ENCODE assay signal across 14 cellular contexts in the genomic region with DNA sequence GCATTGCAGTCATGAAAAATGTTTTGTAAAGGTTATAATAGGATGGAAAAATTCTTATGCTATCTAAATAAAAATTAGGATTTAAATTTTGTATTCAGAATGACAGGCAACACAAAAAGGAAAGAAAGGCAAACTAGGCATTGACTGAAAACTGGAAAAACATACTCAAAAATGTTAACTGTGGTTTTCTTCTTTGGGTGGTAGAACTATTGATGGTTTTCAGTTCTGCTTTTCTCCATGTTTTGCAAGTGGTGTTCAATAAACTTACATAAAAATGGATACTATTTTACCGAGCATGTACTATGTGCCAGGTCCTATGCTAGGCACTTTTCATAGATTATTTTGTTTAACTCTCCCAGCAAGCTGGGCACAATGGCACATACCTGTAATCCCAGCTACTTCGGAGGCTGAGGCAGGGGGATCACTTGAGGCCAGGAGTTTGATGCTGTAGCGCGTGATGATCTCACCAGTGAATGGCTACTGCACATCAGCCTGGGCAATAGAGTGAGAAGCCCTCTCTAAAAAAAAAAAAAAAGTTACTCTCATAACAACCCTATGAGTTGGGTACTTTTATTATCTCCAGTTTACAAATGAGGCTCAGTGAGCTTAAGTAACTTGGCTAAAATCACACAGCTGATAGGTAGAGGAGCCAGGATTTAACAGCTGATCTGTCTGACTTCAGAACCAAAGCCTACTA. TPM values are rescaled to one million over a fixed set of nuclear protein-coding genes. Genes with fewer than 3 reads are reported as not detected.
A peak's percentile ranks its signal among the peaks of the same experiment; 100 is the strongest.
DNase-seq lines count a peak whose midpoint lies in the region; ATAC-seq, FAIRE-seq and TF ChIP-seq lines count a peak whose summit lies in the region.
"Had no signal": no experiment of that assay in that cellular context is flagged by ENCODE, and none has a peak within 500 bp of the region (broad histone marks: within the 10 kb centered on the region; RNA-seq: fewer than 3 reads in every experiment).

No MANE protein-coding gene starts in this region.

- no peaks in the 10 kb centered on the region for H3K9me3 ChIP-seq in GM12878 (replicated peaks; ENCODE audit: control insufficient read depth, insufficient read depth, low read length)
- H3K9me3 ChIP-seq: right lobe of liver had no signal

- CTCF ChIA-PET in GM12878 (lab: Yijun Ruan, JAX): interaction anchor here (0.6 to 3.9 kb wide), 3 partner anchors 15 to 140 kb away, joined by 3 to 22 read pairs (median 3); no protein-coding TSS in a partner anchor

- no peaks in the 10 kb centered on the region for H3K27me3 ChIP-seq in GM12878 (replicated peaks in 1 of 2; ENCODE audit: control insufficient read depth in 2 of 2, insufficient read depth in 2 of 2, low read length in 1 of 2)
- H3K27me3 ChIP-seq: right lobe of liver had no signal

- H3K9ac ChIP-seq in GM12878 (ENCODE audit: control insufficient read depth, insufficient read depth, low read length): no peak overlapping the region

- RAD21 ChIA-PET in GM12878 (lab: Charles Lee; ENCODE audit: unreplicated experiment): interaction anchor here (0.7 to 1.1 kb wide), 3 partner anchors 24 to 276 kb away, joined by 3 read pairs; no protein-coding TSS in a partner anchor

- no peaks in the 10 kb centered on the region for H4K20me1 ChIP-seq in GM12878 (ENCODE audit: control insufficient read depth, insufficient read depth)

- POLR2A ChIA-PET in GM12878 (lab: Charles Lee): no interaction called here

- TF ChIP-seq CTCF in GM12878 (IDR thresholded peaks at IDR 0.05 in 2 of 3, conservative IDR thresholded peaks at IDR 0.05 in 1 of 3; ENCODE audit: control insufficient read depth in 2 of 3, extremely low read depth in 1 of 3, insufficient read depth in 1 of 3, low read depth in 3 of 3, low read length in 3 of 3): no peak

- in situ Hi-C loops in GM12878 (cut with MboI) (no loop called here), ACHN (cut with HindIII; ENCODE audit: low pct_ligation_motif_present, low pct_unique_long_range_greater_than_20kb, low sequenced_read_pairs) (no loop called here)

- TF ChIP-seq EP300 in GM12878 (IDR thresholded peaks at IDR 0.05; ENCODE audit: borderline replicate concordance in 1 of 2, control insufficient read depth in 1 of 2, low read depth in 2 of 2, low read length in 2 of 2): peak; percentile 29 to 77; a peak in 2 of 4 replicates

- intact Hi-C loops in GM12878 (cut with micrococcal nuclease; ENCODE audit: unreplicated experiment): no loop called here

- no peak overlapping the region for H3K27ac ChIP-seq in GM12878 (ENCODE audit: control insufficient read depth, insufficient read depth)

- WGBS in GM12878 (ENCODE audit: insufficient coverage, insufficient replicate concordance, low lambda C conversion rate, missing lambda C conversion rate): 2% methylated on average over 4 of the region's 4 CpGs

- DNase-seq in GM12878 (ENCODE audit: low read depth, low spot score) (peak; percentile 65), NCI-H1436 treated with DMSO at 0.1 percent for 48 hours (lab: John Stamatoyannopoulos, UW) (no peak), NCI-H1436 (lab: John Stamatoyannopoulos, UW) (no peak), ACHN (no peak)
- DNase-seq in stimulated activated CD4-positive, alpha-beta T cell treated with anti-CD3 and anti-CD28 coated beads, Interleukin-12 subunit alpha, Interleukin-12 subunit beta, amount 100 ng/mL, for 4 hours: no peak
- DNase-seq: activated CD4-positive, alpha-beta T cell treated with anti-CD3 and anti-CD28 coated beads, Interleukin-2, amount 50 U/mL, for 4 hours; activated naive CD8-positive, alpha-beta T cell treated with anti-CD3 and anti-CD28 coated beads, Interleukin-2, amount 10 ng/mL, durations not matched to agents 7 days and 5 days; dermis blood vessel endothelial cell; NCI-H446; right lobe of liver had no signal

- SMC1A ChIA-PET in GM12878 (lab: Charles Lee; ENCODE audit: uncharacterized antibody, unreplicated experiment): interaction anchor here (2.0 kb wide), 1 partner anchor 49 kb away, joined by 7 read pairs; no protein-coding TSS in a partner anchor

- peak overlapping the region; percentile 72 for H3K4me2 ChIP-seq in GM12878 (ENCODE audit: control insufficient read depth, insufficient read depth)

- TF ChIP-seq RAD21 in GM12878 (IDR thresholded peaks at IDR 0.05; ENCODE audit: insufficient read depth, low read depth, low read length): no peak

- peak overlapping the region; percentile 33 for H3K4me3 ChIP-seq in GM12878
- H3K4me3 ChIP-seq: right lobe of liver had no signal

- BruUV-seq in GM12878 (replicated peaks; lab: Mats Ljungman, UMichigan): no TSS peak

- TF ChIP-seq POLR2A in GM12878 (IDR thresholded peaks at IDR 0.05; ENCODE audit: low read depth, low read length): no peak

- peaks cover 24% of the 10 kb centered on the region for H3K4me1 ChIP-seq in GM12878 (ENCODE audit: control insufficient read depth, insufficient read depth, low read length)

- FAIRE-seq in GM12878 (lab: Jason Lieb, UNC): peak; percentile 81
- FAIRE-seq: D721Med had no signal

- no peaks in the 10 kb centered on the region for H3K79me2 ChIP-seq in GM12878 (ENCODE audit: control insufficient read depth, insufficient read depth, low read length)

- no peaks in the 10 kb centered on the region for H3K36me3 ChIP-seq in GM12878 (ENCODE audit: control insufficient read depth in 2 of 2, insufficient read depth in 2 of 2, low read length in 1 of 2)
- H3K36me3 ChIP-seq: right lobe of liver had no signal

- ATAC-seq in GM18868 (IDR thresholded peaks at IDR 0.05; ENCODE audit: unreplicated experiment): peak; percentile 83
- ATAC-seq in GM21576 (IDR thresholded peaks at IDR 0.05; ENCODE audit: unreplicated experiment): peak; percentile 89
- peak; percentile 64 for ATAC-seq in HG03103 (IDR thresholded peaks at IDR 0.05; ENCODE audit: low read depth, unreplicated experiment)
- ATAC-seq in GM12878: peak; percentile 92

- H2AFZ ChIP-seq in GM12878 (ENCODE audit: control insufficient read depth, low read depth, low read length): no peak overlapping the region; the same call in 1 of the 2 replicates

TF ChIP-seq in GM12878, 131 proteins besides CTCF, POLR2A, EP300 and RAD21 (continues in another document):
- no peak for TF ChIP-seq CHD2 (IDR thresholded peaks at IDR 0.05; ENCODE audit: borderline replicate concordance, low read depth, low read length)
- TF ChIP-seq EGR1 (IDR thresholded peaks at IDR 0.05; ENCODE audit: borderline replicate concordance in 1 of 2, low read depth in 2 of 2, low read length in 2 of 2): no peak
- TF ChIP-seq DPF2 (IDR thresholded peaks at IDR 0.05): peak; percentile 94
- no peak for TF ChIP-seq RCOR1 (conservative IDR thresholded peaks at IDR 0.05; ENCODE audit: low read depth, low read length)
- TF ChIP-seq CREM (IDR thresholded peaks at IDR 0.05; ENCODE audit: low read depth): peak; percentile 55
- 0 out of 2 replicates have a peak, but pooled peaks have one; percentile 32 for TF ChIP-seq ZNF217 (IDR thresholded peaks at IDR 0.05)
- peak; percentile 88 for TF ChIP-seq BCL11A (IDR thresholded peaks at IDR 0.05; ENCODE audit: low read depth, low read length)
- TF ChIP-seq RUNX3 (IDR thresholded peaks at IDR 0.05; ENCODE audit: low read length): peak; percentile 98
- peak; percentile 87 for TF ChIP-seq NFIC (IDR thresholded peaks at IDR 0.05; ENCODE audit: low read depth, low read length)
- 0 out of 2 replicates have a peak, but pooled peaks have one; percentile 6 for TF ChIP-seq ZNF384 (IDR thresholded peaks at IDR 0.05; ENCODE audit: borderline replicate concordance, low read depth, low read length)

RNA-seq across cellular contexts. Expression of a gene that starts 26.4 kb away (rescaled TPM):
- 24.2 and 28.7 TPM in 2 replicates for total RNA-seq in GM12878 (2013; cell fraction: nucleolus; rRNA removed)
- 1.1 and 1.4 TPM in 2 replicates for total RNA-seq in GM12878 (2014; rRNA removed)
- total RNA-seq in GM12878 (2014; rRNA removed; fragmentation: Illumina TruSeq; extraction: Trizol): 1.6 and 1.8 TPM in 2 replicates
- 1.4 and 1.9 TPM in 2 replicates for total RNA-seq in GM12878 (2021)
- 1.2 TPM for polyA plus RNA-seq in GM12878 (2011; ENCODE audit: low read depth)
- polyA plus RNA-seq in GM12878 (2011; rRNA removed): 5.0 and 6.9 TPM in 2 replicates
- 2.4 and 3.2 TPM in 2 replicates for polyA plus RNA-seq in GM12878 (2011; cell fraction: cytosol; rRNA removed)
- polyA plus RNA-seq in GM12878 (2011; cell fraction: nucleus; rRNA removed): 4.1 and 5.0 TPM in 2 replicates
- polyA plus RNA-seq in GM12878 (2012): 1.4 and 1.7 TPM in 2 replicates
- 0.48 and 0.66 TPM in 2 replicates for polyA plus RNA-seq in GM12878 (2014; fragmentation: Illumina TruSeq; extraction: Trizol)
- polyA plus RNA-seq in GM12878 (2014; fragmentation: Nextera tagmentation; extraction: Ambion mirVana): under 1 TPM; 0.18 to 0.29 TPM
- polyA plus RNA-seq in GM12878 (2014; rRNA removed): 0.79 and 1.2 TPM in 2 replicates
- polyA plus RNA-seq in GM12878 (2016; fragmentation: Nextera tagmentation; extraction: Ambion mirVana): under 1 TPM; 0.20 to 0.28 TPM
- polyA minus RNA-seq in GM12878 (2011; rRNA and poly(A)+ RNA removed): 12.8 and 16.0 TPM in 2 replicates
- 2.9 and 3.5 TPM in 2 replicates for polyA minus RNA-seq in GM12878 (2011; cell fraction: cytosol; rRNA and poly(A)+ RNA removed)
- polyA minus RNA-seq in GM12878 (2011; cell fraction: nucleus; rRNA and poly(A)+ RNA removed): 12.4 and 14.3 TPM in 2 replicates

RNA-seq across cellular contexts. Expression of a gene that starts 28.4 kb away (rescaled TPM):
- 6.3 and 7.3 TPM in 2 replicates for total RNA-seq in GM12878 (2013; cell fraction: nucleolus; rRNA removed)
- total RNA-seq in GM12878 (2014; rRNA removed) (10.0 TPM in 2 replicates), GM12878 (2014; rRNA removed; fragmentation: Illumina TruSeq; extraction: Trizol) (9.9 and 11.0 TPM in 2 replicates), GM12878 (2021) (23.6 TPM in 2 replicates)
- 8.6 TPM for polyA plus RNA-seq in GM12878 (2011; ENCODE audit: low read depth)
- polyA plus RNA-seq in GM12878 (2011; rRNA removed) (0.39 and 0.61 TPM in 2 replicates), GM12878 (2014; fragmentation: Illumina TruSeq; extraction: Trizol) (20.7 and 21.5 TPM in 2 replicates), GM12878 (2014; fragmentation: Nextera tagmentation; extraction: Ambion mirVana) (10 to 100 TPM in 1 of 2 experiments, 1 to 10 TPM in 1; 5.9 to 11.1 TPM), GM12878 (2014; rRNA removed) (18.0 and 19.9 TPM in 2 replicates), GM12878 (2016; fragmentation: Nextera tagmentation; extraction: Ambion mirVana) (10 to 100 TPM in 1 of 2 experiments, 1 to 10 TPM in 1; 5.6 to 13.4 TPM)
- polyA plus RNA-seq in GM12878 (2011; cell fraction: cytosol; rRNA removed): 0.35 and 0.36 TPM in 2 replicates
- 0.36 and 0.39 TPM in 2 replicates for polyA plus RNA-seq in GM12878 (2011; cell fraction: nucleus; rRNA removed)
- polyA plus RNA-seq in GM12878 (2012): 12.7 and 14.4 TPM in 2 replicates
- polyA minus RNA-seq in GM12878 (2011; rRNA and poly(A)+ RNA removed): 0.29 and 0.62 TPM in 2 replicates
- polyA minus RNA-seq in GM12878 (2011; cell fraction: cytosol; rRNA and poly(A)+ RNA removed): 0.42 and 1.1 TPM in 2 replicates
- polyA minus RNA-seq in GM12878 (2011; cell fraction: nucleus; rRNA and poly(A)+ RNA removed): 0.12 and 0.29 TPM in 2 replicates
